31 cellular contexts compared by ENCODE assay signal in the genomic region with DNA sequence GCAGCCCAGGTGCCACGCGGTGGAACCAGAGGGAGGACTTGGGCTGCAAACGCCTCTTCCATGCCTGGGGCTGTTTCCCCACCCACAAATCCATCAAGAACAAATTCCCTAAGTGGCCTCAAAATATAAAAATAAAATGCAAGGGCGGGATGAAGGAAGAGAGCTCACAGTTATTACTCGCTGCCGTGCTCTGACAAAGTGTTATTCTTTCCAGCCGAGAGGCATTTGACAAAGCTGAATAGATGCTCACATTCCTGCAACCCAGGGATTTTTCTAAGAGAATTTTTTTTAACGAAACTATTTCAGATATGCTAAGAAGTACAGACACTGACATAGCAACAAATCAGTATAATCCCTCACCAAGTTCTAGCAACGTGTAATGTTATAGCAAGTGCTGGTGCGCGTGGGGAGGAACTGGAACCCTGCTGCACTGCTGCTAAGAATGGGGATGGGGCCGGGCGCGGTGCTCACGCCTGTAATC.
DNase-seq lines count a peak whose midpoint lies in the region; ATAC-seq, FAIRE-seq and TF ChIP-seq lines count a peak whose summit lies in the region.
"Had no signal": no experiment of that assay in that cellular context is flagged by ENCODE, and none has a peak within 500 bp of the region (broad histone marks: within the 10 kb centered on the region; RNA-seq: fewer than 3 reads in every experiment).

No MANE protein-coding gene starts in this region.

- no peak overlapping the region for H3K9ac ChIP-seq in astrocyte (ENCODE audit: low read length)
- no peak overlapping the region for H3K9ac ChIP-seq in trophoblast cell (ENCODE audit: low read length)

- no peak for FAIRE-seq in astrocyte (lab: Jason Lieb, UNC)
- FAIRE-seq: frontal cortex, GM19239, HepG2 had no signal

- H4K20me1 ChIP-seq in astrocyte (ENCODE audit: insufficient read depth, low read length): no peaks in the 10 kb centered on the region

- no peak overlapping the region for H3K23ac ChIP-seq in trophoblast cell (ENCODE audit: low read length)

- no peak overlapping the region for H3K4ac ChIP-seq in trophoblast cell (ENCODE audit: low read depth, low read length)

- H2BK12ac ChIP-seq in trophoblast cell (ENCODE audit: low read length): no peak overlapping the region

- H3K4me1 Mint-ChIP-seq in astrocyte (ENCODE audit: low read depth, unreplicated experiment) (peaks cover 5% of the 10 kb centered on the region), glutamatergic neuron (ENCODE audit: low read depth, unreplicated experiment) (peaks cover 12% of the 10 kb centered on the region)
- H3K4me1 Mint-ChIP-seq: immature natural killer cell had no signal

- H3K4me3 Mint-ChIP-seq in astrocyte (ENCODE audit: unreplicated experiment): no peak overlapping the region
- no peak overlapping the region for H3K4me3 Mint-ChIP-seq in glutamatergic neuron (ENCODE audit: unreplicated experiment)
- H3K4me3 Mint-ChIP-seq: activated CD4-positive, alpha-beta T cell treated with anti-CD3 and anti-CD28 coated beads for 36 hours; activated naive CD4-positive, alpha-beta T cell treated with anti-CD3 and anti-CD28 coated beads for 36 hours; activated T-cell treated with anti-CD3 and anti-CD28 coated beads, Interleukin-2, amount 50 U/mL, for 72 hours; CD4-positive, CD25-positive, alpha-beta regulatory T cell; effector memory CD8-positive, alpha-beta T cell; immature natural killer cell had no signal

- no peak overlapping the region for H3K18ac ChIP-seq in trophoblast cell (ENCODE audit: low read length)

- H3K79me2 ChIP-seq in astrocyte (ENCODE audit: insufficient read depth, low read length) (no peaks in the 10 kb centered on the region), trophoblast cell (ENCODE audit: control insufficient read depth, insufficient read depth, low read length, poor library complexity) (no peaks in the 10 kb centered on the region)

- H3K4me2 ChIP-seq in astrocyte (ENCODE audit: low read length): no peak overlapping the region
- no peak overlapping the region for H3K4me2 ChIP-seq in trophoblast cell (ENCODE audit: low read length)

- H3K36me3 ChIP-seq in astrocyte (ENCODE audit: insufficient read depth, low read length): no peaks in the 10 kb centered on the region
- peaks cover 0 to 7% of the 10 kb centered on the region in 2 experiments for H3K36me3 ChIP-seq in trophoblast cell (ENCODE audit: control insufficient read depth in 1 of 2, insufficient read depth in 2 of 2, low read length in 2 of 2)
- H3K36me3 ChIP-seq in ascending aorta: no peaks in the 10 kb centered on the region
- H3K36me3 ChIP-seq: neutrophil, thoracic aorta had no signal

- no peak for ATAC-seq in GM21360 (IDR thresholded peaks at IDR 0.05; ENCODE audit: unreplicated experiment)
- ATAC-seq: activated CD4-positive, alpha-beta T cell treated with anti-CD3 and anti-CD28 coated beads for 36 hours; activated T-cell treated with anti-CD3 and anti-CD28 coated beads, Interleukin-2, amount 50 U/mL, for 72 hours; effector memory CD8-positive, alpha-beta T cell; HepG2 had no signal

- no peaks in the 10 kb centered on the region for H3K79me1 ChIP-seq in trophoblast cell (ENCODE audit: low read length)

- H3K27ac Mint-ChIP-seq in astrocyte (ENCODE audit: unreplicated experiment) (no peak overlapping the region), glutamatergic neuron (ENCODE audit: unreplicated experiment) (peak overlapping the region; percentile 12)
- H3K27ac Mint-ChIP-seq: activated CD4-positive, alpha-beta T cell treated with anti-CD3 and anti-CD28 coated beads for 36 hours; activated naive CD4-positive, alpha-beta T cell treated with anti-CD3 and anti-CD28 coated beads for 36 hours; activated T-cell treated with anti-CD3 and anti-CD28 coated beads, Interleukin-2, amount 50 U/mL, for 72 hours; CD4-positive, CD25-positive, alpha-beta regulatory T cell; effector memory CD8-positive, alpha-beta T cell; immature natural killer cell had no signal

- no peak overlapping the region for H4K8ac ChIP-seq in trophoblast cell (ENCODE audit: low read depth, low read length)

- H4K12ac ChIP-seq in trophoblast cell (ENCODE audit: low read depth, low read length): no peak overlapping the region

- no peaks in the 10 kb centered on the region for H3K27me3 ChIP-seq in astrocyte (ENCODE audit: insufficient read depth, low read length)
- H3K27me3 ChIP-seq in trophoblast cell (ENCODE audit: insufficient read depth, low read length): no peaks in the 10 kb centered on the region
- H3K27me3 ChIP-seq in ascending aorta: no peaks in the 10 kb centered on the region
- H3K27me3 ChIP-seq: esophagus muscularis mucosa, neutrophil, Peyer's patch, SJCRH30 had no signal

- H3K9me3 ChIP-seq in astrocyte (ENCODE audit: insufficient read depth, low read depth, low read length) (no peaks in the 10 kb centered on the region), trophoblast cell (ENCODE audit: insufficient read depth, low read depth, low read length) (no peaks in the 10 kb centered on the region), ascending aorta (no peaks in the 10 kb centered on the region)
- H3K9me3 ChIP-seq: esophagus muscularis mucosa, neutrophil, Peyer's patch, SJCRH30, thoracic aorta had no signal

- H2BK120ac ChIP-seq in trophoblast cell (ENCODE audit: insufficient read depth, low read length, poor library complexity): no peak overlapping the region

- H4K91ac ChIP-seq in trophoblast cell (ENCODE audit: low read depth, low read length): no peak overlapping the region

- peaks cover 13% of the 10 kb centered on the region for H3K36me3 Mint-ChIP-seq in astrocyte (ENCODE audit: low read depth, unreplicated experiment)
- H3K36me3 Mint-ChIP-seq in glutamatergic neuron (ENCODE audit: unreplicated experiment): no peaks in the 10 kb centered on the region
- H3K36me3 Mint-ChIP-seq: CD4-positive, CD25-positive, alpha-beta regulatory T cell; immature natural killer cell had no signal

- no peak for TF ChIP-seq CTCF in astrocyte (IDR thresholded peaks at IDR 0.05; ENCODE audit: insufficient read depth, low read depth, low read length)
- TF ChIP-seq CTCF in glutamatergic neuron (IDR thresholded peaks at IDR 0.05; ENCODE audit: partially characterized antibody, unreplicated experiment): no peak
- TF ChIP-seq CTCF in ascending aorta (IDR thresholded peaks at IDR 0.05): no peak

- H3K9me3 Mint-ChIP-seq in astrocyte (ENCODE audit: unreplicated experiment) (no peaks in the 10 kb centered on the region), glutamatergic neuron (ENCODE audit: unreplicated experiment) (peaks cover 2% of the 10 kb centered on the region)
- H3K9me3 Mint-ChIP-seq: activated naive CD4-positive, alpha-beta T cell treated with anti-CD3 and anti-CD28 coated beads for 36 hours; activated T-cell treated with anti-CD3 and anti-CD28 coated beads, Interleukin-2, amount 50 U/mL, for 72 hours; effector memory CD8-positive, alpha-beta T cell; immature natural killer cell had no signal

- H3K27me3 Mint-ChIP-seq in astrocyte (ENCODE audit: low read depth, unreplicated experiment) (no peaks in the 10 kb centered on the region), glutamatergic neuron (ENCODE audit: unreplicated experiment) (peaks cover 3% of the 10 kb centered on the region)
- H3K27me3 Mint-ChIP-seq: activated CD4-positive, alpha-beta T cell treated with anti-CD3 and anti-CD28 coated beads for 36 hours; CD4-positive, CD25-positive, alpha-beta regulatory T cell; effector memory CD8-positive, alpha-beta T cell had no signal

- no CpG with 5 or more reads among the region's 15 CpGs for WGBS in trophoblast cell (ENCODE audit: extremely low coverage, insufficient coverage, insufficient read length)

- H3K4me1 ChIP-seq in astrocyte (ENCODE audit: insufficient read depth, low read length) (no peaks in the 10 kb centered on the region), trophoblast cell (ENCODE audit: control insufficient read depth in 1 of 2, insufficient read depth in 2 of 2, low read length in 2 of 2) (no peaks in the 10 kb centered on the region), ascending aorta (no peaks in the 10 kb centered on the region)
- H3K4me1 ChIP-seq: Peyer's patch had no signal

- H2AFZ ChIP-seq in astrocyte (ENCODE audit: low read depth, low read length): no peak overlapping the region
- H2AFZ ChIP-seq in trophoblast cell (ENCODE audit: insufficient read depth, low read length, poor library complexity): no peak overlapping the region

- no peak overlapping the region for H3K14ac ChIP-seq in trophoblast cell (ENCODE audit: low read length)

- peak; percentile 27 for DNase-seq in EL
- peak; percentile 42 for DNase-seq in astrocyte (ENCODE audit: low read depth)
- no peak for DNase-seq in glutamatergic neuron
- DNase-seq in trophoblast cell: peak; percentile 11 to 79
- no peak for DNase-seq in activated gamma-delta T cell (lab: John Stamatoyannopoulos, UW)
- no peak for DNase-seq in ascending aorta (ENCODE audit: low spot score in 2 of 2)
- no peak for DNase-seq in RKO (ENCODE audit: low spot score)
- DNase-seq: ACHN; activated CD4-positive, alpha-beta T cell treated with anti-CD3 and anti-CD28 coated beads for 36 hours; activated naive CD4-positive, alpha-beta T cell treated with anti-CD3 and anti-CD28 coated beads for 36 hours; activated T-cell treated with anti-CD3 and anti-CD28 coated beads, Interleukin-2, amount 50 U/mL, for 72 hours; aorta; CD4-positive, CD25-positive, alpha-beta regulatory T cell; effector memory CD8-positive, alpha-beta T cell; immature natural killer cell; NCI-H1694 treated with DMSO at 0.1 percent for 48 hours; NCI-H2171 treated with DMSO at 0.1 percent for 48 hours; NCI-H526; Peyer's patch; SJCRH30; stimulated activated CD4-positive, alpha-beta T cell treated with anti-CD3 and anti-CD28 coated beads, Interleukin-12 subunit alpha, Interleukin-12 subunit beta, amount 100 ng/mL, for 4 hours; stimulated activated naive CD4-positive, alpha-beta T cell treated with Interleukin-2 at 50 U/mL for 16 hours; T-helper 1 cell had no signal

- intact Hi-C loops in ascending aorta (cut with DNase I): no loop called here

- peak overlapping the region; percentile 47 for H2AK5ac ChIP-seq in trophoblast cell (ENCODE audit: low read length)

- no peak overlapping the region for H2BK5ac ChIP-seq in trophoblast cell (ENCODE audit: low read depth, low read length, poor library complexity)

- H3K27ac ChIP-seq in astrocyte (ENCODE audit: low read depth, low read length) (no peak overlapping the region), trophoblast cell (ENCODE audit: low read depth, low read length) (no peak overlapping the region), ascending aorta (no peak overlapping the region)
- H3K27ac ChIP-seq: esophagus muscularis mucosa, HL-60, neutrophil, Peyer's patch, SJCRH30, thoracic aorta had no signal

- no peak overlapping the region for H3K4me3 ChIP-seq in astrocyte (ENCODE audit: insufficient read depth, low read depth, low read length)
- H3K4me3 ChIP-seq in trophoblast cell (ENCODE audit: low read depth, low read length): no peak overlapping the region
- H3K4me3 ChIP-seq in ascending aorta: no peak overlapping the region
- H3K4me3 ChIP-seq: esophagus muscularis mucosa, Peyer's patch, SJCRH30, thoracic aorta had no signal

Comparison
In these comparisons a context has a peak if more than half of its experiments do, and no peak if none do; other contexts are left out.
1. DNase-seq: peak in EL (single experiment), astrocyte (single experiment) and trophoblast cell (2 of 2); none in glutamatergic neuron (single experiment), activated gamma-delta T cell (single experiment), ascending aorta (0 of 2) and RKO (single experiment).